ENCODE assay signal across 10 cellular contexts in genomic region chr20:50438986-50439407, GRCh38.
DNase-seq lines count a peak whose midpoint lies in the region; ATAC-seq and TF ChIP-seq lines count a peak whose summit lies in the region.
"Had no signal": no experiment of that assay in that cellular context is flagged by ENCODE, and none has a peak within 500 bp of the region (broad histone marks: within the 10 kb centered on the region; RNA-seq: fewer than 3 reads in every experiment).

No MANE protein-coding gene starts in this region.

- peak overlapping the region; percentile 7; the same call in 1 of the 2 replicates for H3K9ac ChIP-seq in GM23248

- ATAC-seq in esophagus mucosa (peak; percentile 91), GM21723 (IDR thresholded peaks at IDR 0.05; ENCODE audit: unreplicated experiment) (no peak)
- ATAC-seq: sciatic nerve had no signal

- CTCF ChIA-PET in PC-9 (lab: Charles Lee): interaction anchor here (1.1 kb wide), 1 partner anchor 157 kb away, joined by 3 read pairs; no protein-coding TSS in a partner anchor

- H3K4me3 ChIP-seq in GM23248 (no peak overlapping the region), PC-9 (no peak overlapping the region)
- H3K4me3 ChIP-seq: testis had no signal

- H3K79me2 ChIP-seq in GM23248 (ENCODE audit: insufficient read depth): no peaks in the 10 kb centered on the region
- no peaks in the 10 kb centered on the region for H3K79me2 ChIP-seq in PC-9 (ENCODE audit: low read depth)

- POLR2A ChIA-PET in PC-9 (lab: Charles Lee; ENCODE audit: unreplicated experiment): interaction anchor here (0.6 kb wide), 1 partner anchor 16 kb away, joined by 4 read pairs; no protein-coding TSS in a partner anchor

- H4K20me1 ChIP-seq in GM23248 (ENCODE audit: insufficient read depth) (no peaks in the 10 kb centered on the region), PC-9 (ENCODE audit: insufficient read depth) (no peaks in the 10 kb centered on the region)

- WGBS in GM23248 (ENCODE audit: low coverage in 1 of 2, low lambda C conversion rate in 2 of 2, missing lambda C conversion rate in 2 of 2), 2 experiments: 1 to 6% methylated on average over 8 to 9 of the region's 9 CpGs

- H3K27me3 ChIP-seq in GM23248 (replicated peaks; ENCODE audit: insufficient read depth) (no peaks in the 10 kb centered on the region), PC-9 (ENCODE audit: insufficient read depth, low read depth) (no peaks in the 10 kb centered on the region)
- H3K27me3 ChIP-seq: testis had no signal

- H2AFZ ChIP-seq in GM23248 (no peak overlapping the region), PC-9 (no peak overlapping the region)

- H3K4me1 ChIP-seq in GM23248 (ENCODE audit: insufficient read depth): peaks cover 39% of the 10 kb centered on the region
- H3K4me1 ChIP-seq in PC-9 (replicated peaks; ENCODE audit: insufficient read depth): peaks cover 56% of the 10 kb centered on the region
- H3K4me1 ChIP-seq: testis had no signal

- H3K36me3 ChIP-seq in GM23248 (ENCODE audit: low read depth) (no peaks in the 10 kb centered on the region), PC-9 (ENCODE audit: low read depth) (no peaks in the 10 kb centered on the region)

- no peak for TF ChIP-seq CTCF in PC-9 (conservative IDR thresholded peaks at IDR 0.05)

- BruUV-seq in PC-9 (replicated peaks; lab: Mats Ljungman, UMichigan): no TSS peak

- in situ Hi-C loops in GM23248 (cut with MboI): no loop called here

- intact Hi-C loops in PC-9 (cut with micrococcal nuclease; ENCODE audit: unreplicated experiment): loop anchor here (1.0 kb wide), 1 partner anchor 16 kb away; no protein-coding TSS in a partner anchor

- H3K4me2 ChIP-seq in GM23248 (ENCODE audit: unreplicated experiment): peak overlapping the region; percentile 30
- H3K4me2 ChIP-seq in PC-9: peak overlapping the region; percentile 47

- peak overlapping the region; percentile 94 for H3K27ac ChIP-seq in GM23248
- H3K27ac ChIP-seq in PC-9: peak overlapping the region; percentile 93
- H3K27ac ChIP-seq: testis had no signal

- H3F3A ChIP-seq in GM23248 (ENCODE audit: insufficient read depth): peaks cover 38% of the 10 kb centered on the region
- peaks cover 77% of the 10 kb centered on the region for H3F3A ChIP-seq in PC-9 (ENCODE audit: insufficient read depth, low read depth)

- no peaks in the 10 kb centered on the region for H3K9me2 ChIP-seq in GM23248 (ENCODE audit: insufficient read depth)
- no peaks in the 10 kb centered on the region for H3K9me2 ChIP-seq in PC-9 (ENCODE audit: insufficient read depth)

- H3K9me3 ChIP-seq in GM23248 (ENCODE audit: low read depth): no peaks in the 10 kb centered on the region
- no peaks in the 10 kb centered on the region for H3K9me3 ChIP-seq in PC-9 (ENCODE audit: insufficient read depth, low read depth)
- H3K9me3 ChIP-seq: testis had no signal

- DNase-seq in GM23248: peak; percentile 93
- DNase-seq in PC-9: peak; percentile 90 to 98
- DNase-seq in stimulated activated CD4-positive, alpha-beta T cell treated with anti-CD3 and anti-CD28 coated beads, Interleukin-4, amount 100 ng/mL, for 48 hours (ENCODE audit: low read depth in 2 of 2): peak; percentile 25 to 28
- DNase-seq in superior temporal gyrus (ENCODE audit: extremely low spot score): no peak
- no peak for DNase-seq in NOMO-1 treated with dmso at 0.1 percent for 144 hours (lab: John Stamatoyannopoulos, UW; ENCODE audit: unreplicated experiment)
- DNase-seq: NCI-H2081 treated with DMSO at 0.1 percent for 48 hours, testis had no signal

Comparison
In these comparisons a context has a peak if more than half of its experiments do, and no peak if none do; other contexts are left out.
1. DNase-seq: peak in GM23248 (single experiment), PC-9 (2 of 2) and stimulated activated CD4-positive, alpha-beta T cell treated with anti-CD3 and anti-CD28 coated beads, Interleukin-4, amount 100 ng/mL, for 48 hours (2 of 2); none in superior temporal gyrus (single experiment) and NOMO-1 treated with dmso at 0.1 percent for 144 hours (single experiment).